In the genomic region with DNA sequence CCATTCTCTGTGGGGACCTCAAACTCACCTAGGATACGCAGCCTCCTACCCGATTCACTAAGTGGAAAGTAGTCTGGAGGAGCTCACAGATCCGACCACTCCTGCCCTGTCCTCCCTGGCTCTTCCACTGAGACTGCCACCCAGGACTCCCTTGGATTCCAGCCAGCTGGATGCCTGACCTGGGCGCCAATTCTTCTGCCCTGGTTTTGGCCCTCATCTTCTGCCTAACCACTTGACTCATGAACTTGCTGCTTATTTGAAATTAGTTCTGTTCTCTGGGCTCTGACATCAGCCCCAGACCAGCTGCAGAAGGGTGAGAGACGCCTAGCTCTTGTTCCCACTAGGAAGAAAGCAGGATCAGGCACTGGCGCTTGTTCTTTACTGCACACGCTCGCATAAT, we compare ENCODE assay signal across 24 cellular contexts. TPM values are rescaled to one million over a fixed set of nuclear protein-coding genes. Genes with fewer than 3 reads are reported as not detected.
A peak's percentile ranks its signal among the peaks of the same experiment; 100 is the strongest.
DNase-seq lines count a peak whose midpoint lies in the region; ATAC-seq and TF ChIP-seq lines count a peak whose summit lies in the region.
"Had no signal": no experiment of that assay in that cellular context is flagged by ENCODE, and none has a peak within 500 bp of the region (broad histone marks: within the 10 kb centered on the region; RNA-seq: fewer than 3 reads in every experiment).

No MANE protein-coding gene starts in this region.

- TF ChIP-seq CTCF in PC-9 (conservative IDR thresholded peaks at IDR 0.05) = no peak
- no peak for TF ChIP-seq CTCF in type B pancreatic cell (conservative IDR thresholded peaks at IDR 0.05)

- BruUV-seq in PC-9 (replicated peaks; lab: Mats Ljungman, UMichigan) = no TSS peak

- no peaks in the 10 kb centered on the region for H3K27me3 ChIP-seq in CD8-positive, alpha-beta memory T cell (ENCODE audit: insufficient read depth, low read length, poor library complexity, severe bottlenecking)
- H3K27me3 ChIP-seq in naive thymus-derived CD4-positive, alpha-beta T cell (ENCODE audit: control insufficient read depth in 2 of 2, insufficient read depth in 2 of 2, low read length in 2 of 2) = no peaks in the 10 kb centered on the region
- H3K27me3 ChIP-seq in PC-9 (ENCODE audit: insufficient read depth, low read depth) = no peaks in the 10 kb centered on the region
- H3K27me3 ChIP-seq: body of pancreas, foreskin keratinocyte, tibial nerve had no signal

- H3K4me2 ChIP-seq in PC-9 = no peak overlapping the region
- H3K4me2 ChIP-seq: KMS-11 had no signal

- peaks cover 5% of the 10 kb centered on the region for H3K4me1 ChIP-seq in CD8-positive, alpha-beta memory T cell (ENCODE audit: insufficient read depth, low read length)
- no peaks in the 10 kb centered on the region for H3K4me1 ChIP-seq in naive thymus-derived CD4-positive, alpha-beta T cell (ENCODE audit: control insufficient read depth in 2 of 2, insufficient read depth in 2 of 2, low read length in 2 of 2)
- no peaks in the 10 kb centered on the region for H3K4me1 ChIP-seq in PC-9 (replicated peaks; ENCODE audit: insufficient read depth)
- H3K4me1 ChIP-seq: foreskin keratinocyte, lower lobe of right lung, tibial nerve had no signal

- POLR2A ChIA-PET in CD8-positive, alpha-beta memory T cell (lab: Charles Lee) = no interaction called here
- POLR2A ChIA-PET in naive thymus-derived CD4-positive, alpha-beta T cell (lab: Charles Lee) = interaction anchor here (1.3 kb wide), 1 partner anchor 9 kb away, joined by 3 read pairs; no protein-coding TSS in a partner anchor
- POLR2A ChIA-PET in PC-9 (lab: Charles Lee; ENCODE audit: unreplicated experiment) = no interaction called here

- CTCF ChIA-PET in CD8-positive, alpha-beta memory T cell (lab: Charles Lee) = interaction anchor here (1.6 to 1.8 kb wide), 2 partner anchors 143 to 145 kb away, joined by 4 read pairs; no protein-coding TSS in a partner anchor
- CTCF ChIA-PET in naive thymus-derived CD4-positive, alpha-beta T cell (lab: Charles Lee) = interaction anchor here (2.1 kb wide), 1 partner anchor 144 kb away, joined by 12 read pairs; no protein-coding TSS in a partner anchor
- CTCF ChIA-PET in PC-9 (lab: Charles Lee) = no interaction called here

- peaks cover 0 to 13% (median 8%) of the 10 kb centered on the region in 3 donors for H3K4me1 Mint-ChIP-seq in CD8-positive, alpha-beta memory T cell
- peaks cover 1 to 22% (median 14%) of the 10 kb centered on the region in 7 donors for H3K4me1 Mint-ChIP-seq in naive thymus-derived CD4-positive, alpha-beta T cell
- peaks cover 12% of the 10 kb centered on the region for H3K4me1 Mint-ChIP-seq in type B pancreatic cell (ENCODE audit: unreplicated experiment)
- H3K4me1 Mint-ChIP-seq: activated CD4-positive, alpha-beta T cell treated with anti-CD3 and anti-CD28 coated beads, Interleukin-2, amount 10 ng/mL, durations not matched to agents 7 days and 5 days; CD14-positive monocyte had no signal

- no peaks in the 10 kb centered on the region for H3K27me3 Mint-ChIP-seq in CD8-positive, alpha-beta memory T cell
- no peaks in the 10 kb centered on the region for H3K27me3 Mint-ChIP-seq in naive thymus-derived CD4-positive, alpha-beta T cell
- no peaks in the 10 kb centered on the region for H3K27me3 Mint-ChIP-seq in type B pancreatic cell
- H3K27me3 Mint-ChIP-seq: activated CD4-positive, alpha-beta T cell treated with anti-CD3 and anti-CD28 coated beads, Interleukin-2, amount 10 ng/mL, durations not matched to agents 7 days and 5 days; activated naive CD8-positive, alpha-beta T cell treated with anti-CD3 and anti-CD28 coated beads, Interleukin-2, amount 50 U/mL, for 24 hours had no signal

- H3F3A ChIP-seq in PC-9 (ENCODE audit: insufficient read depth, low read depth) = no peaks in the 10 kb centered on the region

- no peaks in the 10 kb centered on the region for H3K9me3 ChIP-seq in CD8-positive, alpha-beta memory T cell (ENCODE audit: low read length)
- H3K9me3 ChIP-seq in naive thymus-derived CD4-positive, alpha-beta T cell (ENCODE audit: control insufficient read depth in 2 of 3, low read length in 3 of 3) = no peaks in the 10 kb centered on the region
- no peaks in the 10 kb centered on the region for H3K9me3 ChIP-seq in PC-9 (ENCODE audit: insufficient read depth, low read depth)
- H3K9me3 ChIP-seq: body of pancreas, lower lobe of right lung, tibial nerve had no signal

- no peak overlapping the region for H3K4me3 ChIP-seq in CD8-positive, alpha-beta memory T cell (ENCODE audit: low read length)
- no peak overlapping the region for H3K4me3 ChIP-seq in naive thymus-derived CD4-positive, alpha-beta T cell (ENCODE audit: low read length)
- H3K4me3 ChIP-seq in PC-9 = no peak overlapping the region
- H3K4me3 ChIP-seq: body of pancreas, lower lobe of right lung, tibial nerve had no signal

- no peak for DNase-seq in CD8-positive, alpha-beta memory T cell
- DNase-seq in LHCN-M2 (ENCODE audit: low read depth) (peak; percentile 26), SHP77 treated with DMSO at 0.1 percent for 48 hours (lab: John Stamatoyannopoulos, UW) (peak; percentile 47), PC-9 (no peak), type B pancreatic cell (ENCODE audit: extremely low spot score, unreplicated experiment) (no peak), RKO (ENCODE audit: low spot score) (no peak)
- no peak for DNase-seq in naive thymus-derived CD4-positive, alpha-beta T cell
- DNase-seq: activated CD4-positive, alpha-beta T cell treated with anti-CD3 and anti-CD28 coated beads, Interleukin-2, amount 10 ng/mL, durations not matched to agents 7 days and 5 days; activated naive CD8-positive, alpha-beta T cell treated with anti-CD3 and anti-CD28 coated beads, Interleukin-2, amount 50 U/mL, for 24 hours; DMS79; effector CD8-positive, alpha-beta T cell; erythroblast; foreskin keratinocyte; lower lobe of right lung; MV-4-11; NCI-H69; PC-3; stimulated activated CD4-positive, alpha-beta T cell treated with anti-CD3 and anti-CD28 coated beads, Interleukin-4, amount 100 ng/mL, for 24 hours; stimulated activated naive CD8-positive, alpha-beta T cell treated with anti-CD3 and anti-CD28 coated beads, Interleukin-15, Interleukin-2, amounts not matched to agents 100 U/mL and 50 U/mL, for 24 hours had no signal

- intact Hi-C loops in naive thymus-derived CD4-positive, alpha-beta T cell (cut with micrococcal nuclease) = no loop called here
- intact Hi-C loops in PC-9 (cut with micrococcal nuclease; ENCODE audit: unreplicated experiment) = no loop called here

- no peaks in the 10 kb centered on the region for H4K20me1 ChIP-seq in PC-9 (ENCODE audit: insufficient read depth)

- no peaks in the 10 kb centered on the region for H3K9me3 Mint-ChIP-seq in CD8-positive, alpha-beta memory T cell
- H3K9me3 Mint-ChIP-seq in naive thymus-derived CD4-positive, alpha-beta T cell = peaks cover 0 to 3% (median 0%) of the 10 kb centered on the region in 11 donors
- no peaks in the 10 kb centered on the region for H3K9me3 Mint-ChIP-seq in type B pancreatic cell
- H3K9me3 Mint-ChIP-seq: activated CD4-positive, alpha-beta T cell treated with anti-CD3 and anti-CD28 coated beads, Interleukin-2, amount 10 ng/mL, durations not matched to agents 7 days and 5 days; activated naive CD8-positive, alpha-beta T cell treated with anti-CD3 and anti-CD28 coated beads, Interleukin-2, amount 50 U/mL, for 24 hours; CD14-positive monocyte had no signal

- peak overlapping the region in 5 of 8 donors; percentile 3 to 74 (median 35) for H3K27ac Mint-ChIP-seq in CD8-positive, alpha-beta memory T cell
- H3K27ac Mint-ChIP-seq in naive thymus-derived CD4-positive, alpha-beta T cell = peak overlapping the region in 6 of 9 donors; percentile 2 to 88 (median 28)
- no peak overlapping the region for H3K27ac Mint-ChIP-seq in type B pancreatic cell
- H3K27ac Mint-ChIP-seq: activated CD4-positive, alpha-beta T cell treated with anti-CD3 and anti-CD28 coated beads, Interleukin-2, amount 10 ng/mL, durations not matched to agents 7 days and 5 days; activated naive CD8-positive, alpha-beta T cell treated with anti-CD3 and anti-CD28 coated beads, Interleukin-2, amount 50 U/mL, for 24 hours; CD14-positive monocyte had no signal

- H3K27ac ChIP-seq in CD8-positive, alpha-beta memory T cell (ENCODE audit: low read depth, low read length) = no peak overlapping the region
- no peak overlapping the region for H3K27ac ChIP-seq in naive thymus-derived CD4-positive, alpha-beta T cell (ENCODE audit: low read depth, low read length)
- no peak overlapping the region for H3K27ac ChIP-seq in PC-9
- H3K27ac ChIP-seq: foreskin keratinocyte, KMS-11, lower lobe of right lung, tibial nerve had no signal

- no peaks in the 10 kb centered on the region for H3K79me2 ChIP-seq in PC-9 (ENCODE audit: low read depth)

- H3K36me3 Mint-ChIP-seq in CD8-positive, alpha-beta memory T cell = peaks cover 10 to 61% (median 28%) of the 10 kb centered on the region in 3 donors
- H3K36me3 Mint-ChIP-seq in naive thymus-derived CD4-positive, alpha-beta T cell = peaks cover 20 to 69% (median 39%) of the 10 kb centered on the region in 5 donors
- peaks cover 27% of the 10 kb centered on the region for H3K36me3 Mint-ChIP-seq in type B pancreatic cell

- H3K4me3 Mint-ChIP-seq in CD8-positive, alpha-beta memory T cell = no peak overlapping the region
- no peak overlapping the region for H3K4me3 Mint-ChIP-seq in naive thymus-derived CD4-positive, alpha-beta T cell
- no peak overlapping the region for H3K4me3 Mint-ChIP-seq in type B pancreatic cell
- H3K4me3 Mint-ChIP-seq: activated CD4-positive, alpha-beta T cell treated with anti-CD3 and anti-CD28 coated beads, Interleukin-2, amount 10 ng/mL, durations not matched to agents 7 days and 5 days; activated naive CD8-positive, alpha-beta T cell treated with anti-CD3 and anti-CD28 coated beads, Interleukin-2, amount 50 U/mL, for 24 hours; CD14-positive monocyte had no signal

- H3K36me3 ChIP-seq in CD8-positive, alpha-beta memory T cell (ENCODE audit: insufficient read depth, low read length) = no peaks in the 10 kb centered on the region
- peaks cover 0 to 22% (median 4%) of the 10 kb centered on the region in 3 experiments for H3K36me3 ChIP-seq in naive thymus-derived CD4-positive, alpha-beta T cell (ENCODE audit: control insufficient read depth in 2 of 3, insufficient read depth in 3 of 3, low read length in 3 of 3)
- no peaks in the 10 kb centered on the region for H3K36me3 ChIP-seq in PC-9 (ENCODE audit: low read depth)

- H3K9me2 ChIP-seq in PC-9 (ENCODE audit: insufficient read depth) = no peaks in the 10 kb centered on the region

- no peak for ATAC-seq in naive thymus-derived CD4-positive, alpha-beta T cell
- ATAC-seq in HG02852 (IDR thresholded peaks at IDR 0.05; ENCODE audit: unreplicated experiment) = no peak
- ATAC-seq: activated naive CD8-positive, alpha-beta T cell treated with anti-CD3 and anti-CD28 coated beads, Interleukin-2, amount 50 U/mL, for 24 hours; body of pancreas; foreskin keratinocyte; lower lobe of right lung; PC-3; stimulated activated naive CD8-positive, alpha-beta T cell treated with anti-CD3 and anti-CD28 coated beads, Interleukin-15, Interleukin-2, amounts not matched to agents 100 U/mL and 50 U/mL, for 24 hours had no signal

- H2AFZ ChIP-seq in PC-9 = no peak overlapping the region

RNA-seq across cellular contexts. Expression of a gene that starts 48.9 kb away (rescaled TPM):
- 10 to 100 TPM; 17.0 to 17.5 TPM for total RNA-seq in CD8-positive, alpha-beta memory T cell
- 4.1 TPM for polyA plus RNA-seq in CD8-positive, alpha-beta memory T cell
- 41.3 and 44.6 TPM in 2 replicates for total RNA-seq in LHCN-M2 (2014; rRNA removed)
- polyA plus RNA-seq in LHCN-M2 (2012) = 5.9 TPM
- 10 to 100 TPM in 4 of 5 experiments, 1 to 10 TPM in 1; 9.8 to 25.7 (median 15.4) TPM for total RNA-seq in naive thymus-derived CD4-positive, alpha-beta T cell
- 1 to 10 TPM; 4.8 to 7.6 TPM for polyA plus RNA-seq in naive thymus-derived CD4-positive, alpha-beta T cell
- 2.3 and 2.6 TPM in 2 replicates for total RNA-seq in PC-9 (2021)
- total RNA-seq in type B pancreatic cell (ENCODE audit: low replicate concordance) = 10.0 and 13.0 TPM in 2 replicates

Comparison
In these comparisons a context has a peak if more than half of its experiments do, and no peak if none do; other contexts are left out.
1. DNase-seq: peak in LHCN-M2 (single experiment) and SHP77 treated with DMSO at 0.1 percent for 48 hours (single experiment); none in CD8-positive, alpha-beta memory T cell (0 of 5), naive thymus-derived CD4-positive, alpha-beta T cell (0 of 9), PC-9 (0 of 2), type B pancreatic cell (single experiment) and RKO (single experiment).